In genomic region chr9:88922091-88922490, GRCh38 we compare ENCODE assay signal across 9 cellular contexts.
DNase-seq lines count a peak whose midpoint lies in the region; ATAC-seq and TF ChIP-seq lines count a peak whose summit lies in the region.
"Had no signal": no experiment of that assay in that cellular context is flagged by ENCODE, and none has a peak within 500 bp of the region (broad histone marks: within the 10 kb centered on the region; RNA-seq: fewer than 3 reads in every experiment).

No MANE protein-coding gene starts in this region.

- no peaks in the 10 kb centered on the region for H4K20me1 ChIP-seq in OCI-LY7 (ENCODE audit: insufficient read depth, low read length)

- DNase-seq in OCI-LY7 (ENCODE audit: low spot score), result peak; percentile 93
- DNase-seq in activated gamma-delta T cell treated with anti-CD3 and anti-CD28 coated beads, Interleukin-2, amount 50 U/mL, for 16 hours (ENCODE audit: low read depth), result peak; percentile 19
- no peak for DNase-seq in stimulated activated effector memory CD8-positive, alpha-beta T cell treated with anti-CD3 and anti-CD28 coated beads, Interleukin-12 subunit alpha, Interleukin-12 subunit beta, amount 100 ng/mL, for 72 hours (ENCODE audit: low spot score in 2 of 2)
- DNase-seq in T-helper 9 cell, result no peak
- no peak for DNase-seq in NCI-H774 (lab: John Stamatoyannopoulos, UW)
- DNase-seq: NCI-H526 had no signal

- peaks cover 21% of the 10 kb centered on the region for H3K9me3 ChIP-seq in OCI-LY7 (ENCODE audit: low read length)

- CTCF ChIA-PET in OCI-LY7 (lab: Charles Lee; ENCODE audit: unreplicated experiment), result no interaction called here

- no TSS peak for BruUV-seq in OCI-LY7 (replicated peaks; lab: Mats Ljungman, UMichigan)

- H3K4me2 ChIP-seq in OCI-LY7 (ENCODE audit: low read length), result peak overlapping the region; percentile 61

- no peak overlapping the region for H3K4me3 ChIP-seq in OCI-LY7 (ENCODE audit: low read depth, low read length, poor library complexity, severe bottlenecking)

- H3K4me1 Mint-ChIP-seq in stimulated activated effector memory CD8-positive, alpha-beta T cell treated with anti-CD3 and anti-CD28 coated beads, Interleukin-12 subunit alpha, Interleukin-12 subunit beta, amount 100 ng/mL, for 72 hours, result peaks cover 27% of the 10 kb centered on the region

- TF ChIP-seq CTCF in OCI-LY7 (conservative IDR thresholded peaks at IDR 0.05; ENCODE audit: low read length), result no peak

- ATAC-seq in GM21576 (IDR thresholded peaks at IDR 0.05; ENCODE audit: unreplicated experiment) (peak; percentile 83), HG03280 (IDR thresholded peaks at IDR 0.05; ENCODE audit: unreplicated experiment) (no peak), GM19035 (IDR thresholded peaks at IDR 0.05; ENCODE audit: unreplicated experiment) (no peak)
- ATAC-seq in stimulated activated effector memory CD8-positive, alpha-beta T cell treated with anti-CD3 and anti-CD28 coated beads, Interleukin-12 subunit alpha, Interleukin-12 subunit beta, amount 100 ng/mL, for 72 hours, result peak; percentile 4

- H3K9me2 ChIP-seq in OCI-LY7 (ENCODE audit: insufficient read depth, low read length), result no peaks in the 10 kb centered on the region

- no peaks in the 10 kb centered on the region; the same call in 1 of the 2 replicates for H3K36me3 ChIP-seq in OCI-LY7 (ENCODE audit: insufficient read depth, low read length)

- no peak overlapping the region for H3K27ac Mint-ChIP-seq in stimulated activated effector memory CD8-positive, alpha-beta T cell treated with anti-CD3 and anti-CD28 coated beads, Interleukin-12 subunit alpha, Interleukin-12 subunit beta, amount 100 ng/mL, for 72 hours

- H2AFZ ChIP-seq in OCI-LY7 (ENCODE audit: low read length), result peak overlapping the region; percentile 54; the same call in 1 of the 2 replicates

- intact Hi-C loops in OCI-LY7 (cut with micrococcal nuclease; ENCODE audit: unreplicated experiment), result no loop called here

- peaks cover 58% of the 10 kb centered on the region for H3K4me1 ChIP-seq in OCI-LY7 (ENCODE audit: insufficient read depth, low read length, poor library complexity, severe bottlenecking)

- no peak overlapping the region for H3K4me3 Mint-ChIP-seq in stimulated activated effector memory CD8-positive, alpha-beta T cell treated with anti-CD3 and anti-CD28 coated beads, Interleukin-12 subunit alpha, Interleukin-12 subunit beta, amount 100 ng/mL, for 72 hours

- no peaks in the 10 kb centered on the region for H3K79me2 ChIP-seq in OCI-LY7 (ENCODE audit: insufficient read depth, low read depth, low read length)

- H3K36me3 Mint-ChIP-seq in stimulated activated effector memory CD8-positive, alpha-beta T cell treated with anti-CD3 and anti-CD28 coated beads, Interleukin-12 subunit alpha, Interleukin-12 subunit beta, amount 100 ng/mL, for 72 hours, result no peaks in the 10 kb centered on the region

- peak overlapping the region; percentile 90 for H3K27ac ChIP-seq in OCI-LY7 (ENCODE audit: low read depth, low read length, poor library complexity, severe bottlenecking)

- H3K9me3 Mint-ChIP-seq in stimulated activated effector memory CD8-positive, alpha-beta T cell treated with anti-CD3 and anti-CD28 coated beads, Interleukin-12 subunit alpha, Interleukin-12 subunit beta, amount 100 ng/mL, for 72 hours, result peaks cover 6% of the 10 kb centered on the region

- POLR2A ChIA-PET in OCI-LY7 (lab: Charles Lee), result interaction anchor here (0.6 to 1.0 kb wide), 3 partner anchors 27 to 749 kb away, joined by 3 to 4 read pairs (median 3); no protein-coding TSS in a partner anchor

Comparison
In these comparisons a context has a peak if more than half of its experiments do, and no peak if none do; other contexts are left out.
1. ATAC-seq: peak in GM21576 (single experiment) and stimulated activated effector memory CD8-positive, alpha-beta T cell treated with anti-CD3 and anti-CD28 coated beads, Interleukin-12 subunit alpha, Interleukin-12 subunit beta, amount 100 ng/mL, for 72 hours (single experiment); none in HG03280 (single experiment) and GM19035 (single experiment).
2. DNase-seq: peak in OCI-LY7 (single experiment) and activated gamma-delta T cell treated with anti-CD3 and anti-CD28 coated beads, Interleukin-2, amount 50 U/mL, for 16 hours (single experiment); none in stimulated activated effector memory CD8-positive, alpha-beta T cell treated with anti-CD3 and anti-CD28 coated beads, Interleukin-12 subunit alpha, Interleukin-12 subunit beta, amount 100 ng/mL, for 72 hours (0 of 2), T-helper 9 cell (single experiment) and NCI-H774 (single experiment).